Comparison of ENCODE assay signal across 14 cellular contexts in genomic region chr5:78726556-78726955, GRCh38.
"Had no signal": no experiment of that assay in that cellular context is flagged by ENCODE, and none has a peak within 500 bp of the region (broad histone marks: within the 10 kb centered on the region; RNA-seq: fewer than 3 reads in every experiment).

No MANE protein-coding gene starts in this region.

- H3K27me3 Mint-ChIP-seq: activated T-helper 17 cell treated with anti-CD3 and anti-CD28 coated beads, Interleukin-2, amount 50 U/mL, for 72 hours had no signal

- H3K27me3 ChIP-seq: pancreas, tibial artery had no signal

- H3K4me3 Mint-ChIP-seq: activated naive CD4-positive, alpha-beta T cell treated with anti-CD3 and anti-CD28 coated beads, Interleukin-2, amount 50 U/mL, for 24 hours; activated T-helper 17 cell treated with anti-CD3 and anti-CD28 coated beads, Interleukin-2, amount 50 U/mL, for 72 hours; neural crest cell; T-helper 1 cell treated with Interleukin-12 subunit alpha and Interleukin-12 subunit beta and Interleukin-4 antibody, amounts not matched to agents 30 μg/mL and 1 μg/mL, for 36 hours had no signal

- H3K4me1 ChIP-seq: pancreas had no signal

- DNase-seq: activated CD4-positive, alpha-beta T cell treated with anti-CD3 and anti-CD28 coated beads, Interleukin-2, amount 50 U/mL, for 1 hour; activated T-cell treated with anti-CD3 and anti-CD28 coated beads for 4 hours; amygdala; foreskin melanocyte; kidney; pancreas; SK-N-SH; stimulated activated CD4-positive, alpha-beta T cell treated with anti-CD3 and anti-CD28 coated beads, Interleukin-15, amount 100 ng/mL, for 24 hours; tibial artery had no signal

- FAIRE-seq: bronchial epithelial cell, kidney, pancreas had no signal

- H3K4me1 Mint-ChIP-seq: activated naive CD4-positive, alpha-beta T cell treated with anti-CD3 and anti-CD28 coated beads, Interleukin-2, amount 50 U/mL, for 24 hours; activated T-helper 17 cell treated with anti-CD3 and anti-CD28 coated beads, Interleukin-2, amount 50 U/mL, for 72 hours had no signal

- H3K27ac ChIP-seq: pancreas, tibial artery had no signal

- H3K36me3 ChIP-seq: pancreas, tibial artery had no signal

- H3K27ac Mint-ChIP-seq: activated naive CD4-positive, alpha-beta T cell treated with anti-CD3 and anti-CD28 coated beads, Interleukin-2, amount 50 U/mL, for 24 hours; activated T-helper 17 cell treated with anti-CD3 and anti-CD28 coated beads, Interleukin-2, amount 50 U/mL, for 72 hours; T-helper 1 cell treated with Interleukin-12 subunit alpha and Interleukin-12 subunit beta and Interleukin-4 antibody, amounts not matched to agents 30 μg/mL and 1 μg/mL, for 36 hours had no signal

- H3K4me3 ChIP-seq: pancreas, tibial artery had no signal

- H3K9me3 ChIP-seq: pancreas, SK-N-SH, tibial artery had no signal

- ATAC-seq: activated T-helper 17 cell treated with anti-CD3 and anti-CD28 coated beads, Interleukin-2, amount 50 U/mL, for 72 hours; pancreas had no signal

- H3K36me3 Mint-ChIP-seq: activated naive CD4-positive, alpha-beta T cell treated with anti-CD3 and anti-CD28 coated beads, Interleukin-2, amount 50 U/mL, for 24 hours had no signal

- H3K9me3 Mint-ChIP-seq: activated naive CD4-positive, alpha-beta T cell treated with anti-CD3 and anti-CD28 coated beads, Interleukin-2, amount 50 U/mL, for 24 hours; T-helper 1 cell treated with Interleukin-12 subunit alpha and Interleukin-12 subunit beta and Interleukin-4 antibody, amounts not matched to agents 30 μg/mL and 1 μg/mL, for 36 hours had no signal
